39 cellular contexts compared by ENCODE assay signal in genomic region chr12:126295652-126296051, GRCh38.
"Had no signal": no experiment of that assay in that cellular context is flagged by ENCODE, and none has a peak within 500 bp of the region (broad histone marks: within the 10 kb centered on the region; RNA-seq: fewer than 3 reads in every experiment).

No MANE protein-coding gene starts in this region.

- FAIRE-seq: astrocyte, bronchial epithelial cell had no signal

- H3K27ac ChIP-seq: adrenal gland, ascending aorta, body of pancreas, brain microvascular endothelial cell, breast epithelium, cardiac muscle cell had no signal

- H3K36me3 Mint-ChIP-seq: activated naive CD4-positive, alpha-beta T cell treated with anti-CD3 and anti-CD28 coated beads, Interleukin-2, amount 10 ng/mL, durations not matched to agents 7 days and 5 days; activated naive CD4-positive, alpha-beta T cell treated with anti-CD3 and anti-CD28 coated beads, Interleukin-2, amount 50 U/mL, for 24 hours; activated naive CD8-positive, alpha-beta T cell; activated naive CD8-positive, alpha-beta T cell treated with anti-CD3 and anti-CD28 coated beads for 36 hours; activated naive CD8-positive, alpha-beta T cell treated with anti-CD3 and anti-CD28 coated beads, Interleukin-2, amount 10 ng/mL, durations not matched to agents 7 days and 5 days; brain had no signal

- H3K9me3 Mint-ChIP-seq: activated naive CD4-positive, alpha-beta T cell treated with anti-CD3 and anti-CD28 coated beads, Interleukin-2, amount 50 U/mL, for 24 hours had no signal

- ATAC-seq: activated naive CD4-positive, alpha-beta T cell treated with anti-CD3 and anti-CD28 coated beads, Interleukin-2, amount 50 U/mL, for 72 hours; activated naive CD8-positive, alpha-beta T cell treated with anti-CD3 and anti-CD28 coated beads, Interleukin-2, amount 50 U/mL, for 24 hours; activated T-cell treated with anti-CD3 and anti-CD28 coated beads, Interleukin-2, amount 50 U/mL, for 4 hours; activated T-cell treated with anti-CD3 and anti-CD28 coated beads, Interleukin-2, amount 50 U/mL, for 72 hours; activated T-helper 17 cell treated with anti-CD3 and anti-CD28 coated beads, Interleukin-2, amount 50 U/mL, for 72 hours; body of pancreas had no signal

- H3K4me1 ChIP-seq: adrenal gland, ascending aorta, body of pancreas, breast epithelium had no signal

- H3K27me3 Mint-ChIP-seq: activated naive CD4-positive, alpha-beta T cell treated with anti-CD3 and anti-CD28 coated beads, Interleukin-2, amount 10 ng/mL, durations not matched to agents 7 days and 5 days; activated naive CD4-positive, alpha-beta T cell treated with anti-CD3 and anti-CD28 coated beads, Interleukin-2, amount 50 U/mL, for 24 hours; activated naive CD8-positive, alpha-beta T cell; activated naive CD8-positive, alpha-beta T cell treated with anti-CD3 and anti-CD28 coated beads for 36 hours; activated naive CD8-positive, alpha-beta T cell treated with anti-CD3 and anti-CD28 coated beads, Interleukin-2, amount 10 ng/mL, durations not matched to agents 7 days and 5 days; activated naive CD8-positive, alpha-beta T cell treated with anti-CD3 and anti-CD28 coated beads, Interleukin-2, amount 50 U/mL, for 24 hours; activated T-cell treated with anti-CD3 and anti-CD28 coated beads, Interleukin-2, amount 50 U/mL, for 24 hours; activated T-helper 17 cell treated with anti-CD3 and anti-CD28 coated beads, Interleukin-2, amount 50 U/mL, for 72 hours; central memory CD8-positive, alpha-beta T cell had no signal

- H3K27me3 ChIP-seq: adrenal gland, ascending aorta, body of pancreas, brain microvascular endothelial cell, breast epithelium, cardiac muscle cell had no signal

- H3K4me3 ChIP-seq: adrenal gland, ascending aorta, body of pancreas, breast epithelium, cardiac muscle cell had no signal

- H3K36me3 ChIP-seq: adrenal gland, ascending aorta, brain microvascular endothelial cell, breast epithelium, cardiac muscle cell had no signal

- H3K4me1 Mint-ChIP-seq: activated naive CD4-positive, alpha-beta T cell treated with anti-CD3 and anti-CD28 coated beads, Interleukin-2, amount 10 ng/mL, durations not matched to agents 7 days and 5 days; activated naive CD4-positive, alpha-beta T cell treated with anti-CD3 and anti-CD28 coated beads, Interleukin-2, amount 50 U/mL, for 24 hours; activated naive CD8-positive, alpha-beta T cell treated with anti-CD3 and anti-CD28 coated beads for 36 hours; activated naive CD8-positive, alpha-beta T cell treated with anti-CD3 and anti-CD28 coated beads, Interleukin-2, amount 10 ng/mL, durations not matched to agents 7 days and 5 days; activated naive CD8-positive, alpha-beta T cell treated with anti-CD3 and anti-CD28 coated beads, Interleukin-2, amount 50 U/mL, for 24 hours; activated T-helper 17 cell treated with anti-CD3 and anti-CD28 coated beads, Interleukin-2, amount 50 U/mL, for 72 hours; brain; central memory CD8-positive, alpha-beta T cell had no signal

- H3K4me3 Mint-ChIP-seq: activated naive CD4-positive, alpha-beta T cell treated with anti-CD3 and anti-CD28 coated beads for 36 hours; activated naive CD4-positive, alpha-beta T cell treated with anti-CD3 and anti-CD28 coated beads, Interleukin-2, amount 10 ng/mL, durations not matched to agents 7 days and 5 days; activated naive CD4-positive, alpha-beta T cell treated with anti-CD3 and anti-CD28 coated beads, Interleukin-2, amount 50 U/mL, for 24 hours; activated naive CD8-positive, alpha-beta T cell; activated naive CD8-positive, alpha-beta T cell treated with anti-CD3 and anti-CD28 coated beads for 36 hours; activated naive CD8-positive, alpha-beta T cell treated with anti-CD3 and anti-CD28 coated beads, Interleukin-2, amount 10 ng/mL, durations not matched to agents 7 days and 5 days; activated naive CD8-positive, alpha-beta T cell treated with anti-CD3 and anti-CD28 coated beads, Interleukin-2, amount 50 U/mL, for 24 hours; activated T-cell treated with anti-CD3 and anti-CD28 coated beads, Interleukin-2, amount 50 U/mL, for 24 hours; activated T-cell treated with anti-CD3 and anti-CD28 coated beads, Interleukin-2, amount 50 U/mL, for 4 hours; activated T-cell treated with anti-CD3 and anti-CD28 coated beads, Interleukin-2, amount 50 U/mL, for 72 hours; activated T-helper 1 cell treated with anti-CD3 and anti-CD28 coated beads, Interleukin-12 subunit alpha, Interleukin-12 subunit beta, Interleukin-2, Interleukin-4 antibody, amounts not matched to agents 30 ng/mL and 10 ng/mL and 1 ng/mL, durations not matched to agents 14 hours and 24 hours and 36 hours; activated T-helper 17 cell treated with anti-CD3 and anti-CD28 coated beads, Interleukin-2, amount 50 U/mL, for 72 hours; brain; central memory CD8-positive, alpha-beta T cell had no signal

- DNase-seq: activated effector memory CD4-positive, alpha-beta T cell treated with anti-CD3 and anti-CD28 coated beads, Interleukin-2, amount 50 U/mL, for 16 hours; activated effector memory CD4-positive, alpha-beta T cell treated with Interleukin-2 at 50 U/mL for 16 hours; activated gamma-delta T cell; activated gamma-delta T cell treated with Interleukin-2 at 50 U/mL for 16 hours; activated naive CD4-positive, alpha-beta T cell; activated naive CD4-positive, alpha-beta T cell treated with anti-CD3 and anti-CD28 coated beads for 36 hours; activated naive CD4-positive, alpha-beta T cell treated with anti-CD3 and anti-CD28 coated beads, Interleukin-2, amount 10 ng/mL, durations not matched to agents 7 days and 5 days; activated naive CD4-positive, alpha-beta T cell treated with anti-CD3 and anti-CD28 coated beads, Interleukin-2, amount 50 U/mL, for 16 hours; activated naive CD4-positive, alpha-beta T cell treated with Interleukin-2 at 50 U/mL for 16 hours; activated naive CD8-positive, alpha-beta T cell treated with anti-CD3 and anti-CD28 coated beads for 36 hours; activated naive CD8-positive, alpha-beta T cell treated with anti-CD3 and anti-CD28 coated beads, Interleukin-2, amount 10 ng/mL, durations not matched to agents 7 days and 5 days; activated naive CD8-positive, alpha-beta T cell treated with anti-CD3 and anti-CD28 coated beads, Interleukin-2, amount 50 U/mL, for 24 hours; activated T-cell treated with anti-CD3 and anti-CD28 coated beads, Interleukin-2, amount 50 U/mL, for 24 hours; activated T-cell treated with anti-CD3 and anti-CD28 coated beads, Interleukin-2, amount 50 U/mL, for 4 hours; activated T-cell treated with anti-CD3 and anti-CD28 coated beads, Interleukin-2, amount 50 U/mL, for 48 hours; activated T-cell treated with anti-CD3 and anti-CD28 coated beads, Interleukin-2, amount 50 U/mL, for 72 hours; adrenal gland; amniotic stem cell; amygdala; anterior cingulate cortex; aorta; body of pancreas; brain microvascular endothelial cell; caudate nucleus; central memory CD4-positive, alpha-beta T cell; cerebellar nuclear complex had no signal

- H3K9me3 ChIP-seq: adrenal gland, ascending aorta had no signal

- H3K27ac Mint-ChIP-seq: activated naive CD4-positive, alpha-beta T cell treated with anti-CD3 and anti-CD28 coated beads for 36 hours; activated naive CD4-positive, alpha-beta T cell treated with anti-CD3 and anti-CD28 coated beads, Interleukin-2, amount 10 ng/mL, durations not matched to agents 7 days and 5 days; activated naive CD4-positive, alpha-beta T cell treated with anti-CD3 and anti-CD28 coated beads, Interleukin-2, amount 50 U/mL, for 24 hours; activated naive CD4-positive, alpha-beta T cell treated with anti-CD3 and anti-CD28 coated beads, Interleukin-2, amount 50 U/mL, for 72 hours; activated naive CD8-positive, alpha-beta T cell; activated naive CD8-positive, alpha-beta T cell treated with anti-CD3 and anti-CD28 coated beads for 36 hours; activated naive CD8-positive, alpha-beta T cell treated with anti-CD3 and anti-CD28 coated beads, Interleukin-2, amount 10 ng/mL, durations not matched to agents 7 days and 5 days; activated naive CD8-positive, alpha-beta T cell treated with anti-CD3 and anti-CD28 coated beads, Interleukin-2, amount 50 U/mL, for 24 hours; activated T-cell treated with anti-CD3 and anti-CD28 coated beads, Interleukin-2, amount 50 U/mL, for 24 hours; activated T-cell treated with anti-CD3 and anti-CD28 coated beads, Interleukin-2, amount 50 U/mL, for 72 hours; activated T-helper 1 cell treated with anti-CD3 and anti-CD28 coated beads, Interleukin-12 subunit alpha, Interleukin-12 subunit beta, Interleukin-2, Interleukin-4 antibody, amounts not matched to agents 30 ng/mL and 10 ng/mL and 1 ng/mL, durations not matched to agents 14 hours and 24 hours and 36 hours; activated T-helper 17 cell treated with anti-CD3 and anti-CD28 coated beads, Interleukin-2, amount 50 U/mL, for 72 hours; activated T-helper 2 cell treated with anti-CD3 and anti-CD28 coated beads, Interferon-gamma antibody, Interleukin-2, Interleukin-4, amounts not matched to agents 10 μg/mL and 5 μg/mL and 100 μg/mL, durations not matched to agents 14 hours and 24 hours and 36 hours; brain had no signal
